1 cellular context compared by ENCODE assay signal in the genomic region with DNA sequence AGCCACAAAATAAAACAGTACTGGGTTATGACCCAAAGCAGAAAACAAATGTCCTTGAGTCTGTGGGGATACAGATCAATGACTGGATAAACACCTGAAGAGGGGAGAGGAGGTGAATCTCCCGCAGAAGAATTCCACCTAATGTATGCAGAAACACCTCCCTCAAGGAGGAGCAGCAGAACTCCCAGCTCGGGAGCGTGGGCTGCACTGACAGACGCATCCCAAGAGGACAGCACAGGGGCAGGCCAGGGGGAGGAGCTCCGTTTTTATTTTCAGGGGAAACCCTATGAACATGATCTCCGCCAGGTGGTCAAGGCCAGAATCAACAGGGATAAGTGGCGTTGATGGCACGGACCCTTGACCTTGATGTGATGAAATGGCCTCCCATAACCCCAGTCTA.
TF ChIP-seq lines count a peak whose summit lies in the region.

No MANE protein-coding gene starts in this region.

TF ChIP-seq in K562, 482 proteins besides CTCF, POLR2A, EP300 and RAD21 (continued from another document):
- TF ChIP-seq RERE (CRISPR knock-in tag; IDR thresholded peaks at IDR 0.05; ENCODE audit: borderline replicate concordance): no peak
- TF ChIP-seq, protein P1, sequence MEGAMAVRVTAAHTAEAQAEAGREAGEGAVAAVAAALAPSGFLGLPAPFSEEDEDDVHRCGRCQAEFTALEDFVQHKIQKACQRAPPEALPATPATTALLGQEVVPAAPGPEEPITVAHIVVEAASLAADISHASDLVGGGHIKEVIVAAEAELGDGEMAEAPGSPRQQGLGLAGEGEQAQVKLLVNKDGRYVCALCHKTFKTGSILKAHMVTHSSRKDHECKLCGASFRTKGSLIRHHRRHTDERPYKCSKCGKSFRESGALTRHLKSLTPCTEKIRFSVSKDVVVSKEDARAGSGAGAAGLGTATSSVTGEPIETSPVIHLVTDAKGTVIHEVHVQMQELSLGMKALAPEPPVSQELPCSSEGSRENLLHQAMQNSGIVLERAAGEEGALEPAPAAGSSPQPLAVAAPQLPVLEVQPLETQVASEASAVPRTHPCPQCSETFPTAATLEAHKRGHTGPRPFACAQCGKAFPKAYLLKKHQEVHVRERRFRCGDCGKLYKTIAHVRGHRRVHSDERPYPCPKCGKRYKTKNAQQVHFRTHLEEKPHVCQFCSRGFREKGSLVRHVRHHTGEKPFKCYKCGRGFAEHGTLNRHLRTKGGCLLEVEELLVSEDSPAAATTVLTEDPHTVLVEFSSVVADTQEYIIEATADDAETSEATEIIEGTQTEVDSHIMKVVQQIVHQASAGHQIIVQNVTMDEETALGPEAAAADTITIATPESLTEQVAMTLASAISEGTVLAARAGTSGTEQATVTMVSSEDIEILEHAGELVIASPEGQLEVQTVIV (CRISPR knock-in tag; IDR thresholded peaks at IDR 0.05; ENCODE audit: borderline replicate concordance): no peak
